ENCODE assay signal across 8 cellular contexts in the genomic region with DNA sequence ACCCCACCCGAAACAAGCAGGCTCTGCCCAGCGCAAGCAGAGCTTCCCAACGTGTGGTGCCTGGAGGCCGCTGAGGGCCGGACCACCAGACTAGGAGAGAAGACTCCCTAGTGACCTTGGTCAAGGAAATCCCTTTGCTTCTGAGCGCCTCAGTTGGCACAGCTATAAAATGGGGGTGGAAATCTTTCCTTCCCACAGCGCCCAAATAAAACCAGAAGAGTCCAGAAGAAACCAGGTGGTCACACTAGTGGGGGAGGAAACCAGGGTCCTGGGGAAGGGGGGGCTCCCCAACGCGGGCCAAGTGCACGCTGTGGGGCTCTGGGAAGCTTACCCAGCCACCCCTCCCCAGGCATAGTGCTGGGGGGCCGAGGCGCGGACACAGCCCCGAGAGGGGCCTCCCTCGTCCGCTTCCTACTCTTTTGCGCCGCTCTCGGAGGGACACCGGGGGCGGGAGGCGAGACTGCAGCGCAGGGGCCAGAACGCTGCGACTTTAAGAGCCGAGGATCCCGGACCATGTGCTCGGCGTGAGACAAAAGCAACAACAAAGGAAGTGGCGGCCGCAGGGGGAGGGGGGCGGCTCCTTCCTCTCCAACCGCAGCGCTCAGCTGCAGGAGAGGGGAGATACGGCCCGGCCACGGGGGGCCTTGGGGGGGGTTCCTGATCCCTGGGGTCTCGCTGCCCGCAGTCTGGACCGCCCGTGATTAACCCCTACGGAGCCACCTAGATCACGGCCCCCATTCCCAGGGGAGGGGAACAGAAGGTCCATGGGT. TPM values are rescaled to one million over a fixed set of nuclear protein-coding genes. Genes with fewer than 3 reads are reported as not detected.
DNase-seq lines count a peak whose midpoint lies in the region; ATAC-seq and TF ChIP-seq lines count a peak whose summit lies in the region.

No MANE protein-coding gene starts in this region.

- ATAC-seq in lung (ENCODE audit: insufficient read depth, low FRiP score) = peak; percentile 35
- no peak for ATAC-seq in GM21619 (IDR thresholded peaks at IDR 0.05; ENCODE audit: unreplicated experiment)

- H3K4me3 Mint-ChIP-seq in activated CD4-positive, alpha-beta memory T cell treated with anti-CD3 and anti-CD28 coated beads for 36 hours = peak overlapping the region; percentile 92

- 1% methylated on average over 37 to 43 of the region's 43 CpGs for WGBS in lung, 2 donors

- H3K9me3 Mint-ChIP-seq in activated CD4-positive, alpha-beta memory T cell treated with anti-CD3 and anti-CD28 coated beads for 36 hours = no peaks in the 10 kb centered on the region

- H3K9me3 ChIP-seq in HEK293 (ENCODE audit: control insufficient read depth, insufficient read depth, low read depth, low read length) (no peaks in the 10 kb centered on the region), lung (ENCODE audit: control insufficient read depth in 2 of 2, insufficient read depth in 1 of 2, low read length in 1 of 2) (no peaks in the 10 kb centered on the region)

- H3K27ac Mint-ChIP-seq in activated CD4-positive, alpha-beta memory T cell treated with anti-CD3 and anti-CD28 coated beads for 36 hours = peak overlapping the region; percentile 97

- H3K36me3 ChIP-seq in HEK293 (ENCODE audit: control insufficient read depth in 2 of 2, insufficient read depth in 1 of 2, low read length in 2 of 2) (peaks cover 0 to 18% of the 10 kb centered on the region in 2 experiments; a peak in 1 of 3 replicates), lung (ENCODE audit: control insufficient read depth in 2 of 2, insufficient read depth in 2 of 2, low read length in 2 of 2) (peaks cover 0 to 9% of the 10 kb centered on the region in 2 donors)

- H3K4me3 ChIP-seq in HEK293 (ENCODE audit: low read depth, low read length) (peak overlapping the region; percentile 82), lung (peak overlapping the region; percentile 68)

- CTCF ChIA-PET in HEK293 (lab: Yijun Ruan, JAX) = interaction anchor here (0.9 to 1.2 kb wide), 2 partner anchors 45 to 121 kb away, joined by 3 to 5 read pairs; no protein-coding TSS in a partner anchor
- CTCF ChIA-PET in activated CD4-positive, alpha-beta memory T cell treated with anti-CD3 and anti-CD28 coated beads for 36 hours (lab: Charles Lee) = interaction anchor here (1.0 to 6.8 kb wide), 4 partner anchors 7 to 120 kb away, joined by 3 to 34 read pairs (median 30); partner anchors contain the start of genes CLTB and FAF2

- H3K27me3 Mint-ChIP-seq in activated CD4-positive, alpha-beta memory T cell treated with anti-CD3 and anti-CD28 coated beads for 36 hours = no peaks in the 10 kb centered on the region

- peaks cover 57% of the 10 kb centered on the region for H3K4me1 Mint-ChIP-seq in activated CD4-positive, alpha-beta memory T cell treated with anti-CD3 and anti-CD28 coated beads for 36 hours (ENCODE audit: low read depth)

- H3K27ac ChIP-seq in HEK293 (ENCODE audit: extremely low read depth, low read depth, low read length) = peak overlapping the region; percentile 91
- peak overlapping the region; percentile 87 to 98 for H3K27ac ChIP-seq in lung (ENCODE audit: low read depth in 1 of 2, low read length in 1 of 2)

- H3K4me1 ChIP-seq in HEK293 (ENCODE audit: control insufficient read depth, insufficient read depth, low read length) = 0 out of 2 replicates have a peak, but pooled peaks cover 8% of the 10 kb centered on the region
- H3K4me1 ChIP-seq in lung (ENCODE audit: control insufficient read depth in 2 of 2, insufficient read depth in 2 of 2, low read length in 2 of 2) = peaks cover 20 to 30% of the 10 kb centered on the region in 2 donors

- H3K27me3 ChIP-seq in lung (ENCODE audit: control insufficient read depth, insufficient read depth) = no peaks in the 10 kb centered on the region

- H3K36me3 Mint-ChIP-seq in activated CD4-positive, alpha-beta memory T cell treated with anti-CD3 and anti-CD28 coated beads for 36 hours = peaks cover 9% of the 10 kb centered on the region

- peak; percentile 13 for DNase-seq in DMS79 (lab: John Stamatoyannopoulos, UW)
- DNase-seq in NCI-H526 (lab: John Stamatoyannopoulos, UW) = peak; percentile 29 to 67
- DNase-seq in activated CD4-positive, alpha-beta memory T cell treated with anti-CD3 and anti-CD28 coated beads for 36 hours = peak; percentile 89
- DNase-seq in effector CD4-positive, alpha-beta T cell = peak; percentile 78
- peak; percentile 83 for DNase-seq in lung (ENCODE audit: low spot score)
- DNase-seq in stimulated activated CD4-positive, alpha-beta T cell treated with anti-CD3 and anti-CD28 coated beads, Interleukin-4, amount 100 ng/mL, for 48 hours (ENCODE audit: low read depth in 2 of 2) = peak; percentile 63 to 75

- POLR2A ChIA-PET in HEK293 (lab: Yijun Ruan, JAX) = interaction anchor here (0.7 to 2.1 kb wide), 7 partner anchors 11 to 120 kb away, joined by 3 to 14 read pairs (median 3); partner anchors contain the start of genes CDHR2, CLTB, EIF4E1B and FAF2
- POLR2A ChIA-PET in activated CD4-positive, alpha-beta memory T cell treated with anti-CD3 and anti-CD28 coated beads for 36 hours (lab: Charles Lee) = interaction anchor here (0.8 to 3.4 kb wide), 8 partner anchors 7 to 121 kb away, joined by 3 to 20 read pairs (median 4); partner anchors contain the start of genes CLTB and FAF2

- TF ChIP-seq CTCF in HEK293 (tag by site-specific recombination; IDR thresholded peaks at IDR 0.05) = no peak
- no peak for TF ChIP-seq CTCF in lung (IDR thresholded peaks at IDR 0.05; ENCODE audit: control extremely low read depth, extremely low read depth)

- intact Hi-C loops in activated CD4-positive, alpha-beta memory T cell treated with anti-CD3 and anti-CD28 coated beads for 36 hours (cut with micrococcal nuclease) = loop anchor here (2.0 to 10.0 kb wide), 6 partner anchors 120 to 1042 kb away; partner anchors contain the start of genes CLTB, GRK6, HRH2 and KIAA1191

TF ChIP-seq in HEK293, 187 proteins besides CTCF, POLR2A, EP300 and RAD21 (continues in another document):
- TF ChIP-seq ZNF585B (tag by site-specific recombination; IDR thresholded peaks at IDR 0.05) = no peak
- no peak for TF ChIP-seq ZNF621 (tag by site-specific recombination; IDR thresholded peaks at IDR 0.05)
- peak; percentile 31 for TF ChIP-seq PATZ1 (tag by site-specific recombination; IDR thresholded peaks at IDR 0.05)
- 0 out of 2 replicates have a peak, but pooled peaks have one; percentile 17 for TF ChIP-seq KLF9 (tag by site-specific recombination; IDR thresholded peaks at IDR 0.05; ENCODE audit: low read depth)
- TF ChIP-seq GLIS1 (tag by site-specific recombination; IDR thresholded peaks at IDR 0.05) = peak; percentile 94
- TF ChIP-seq, protein P1, sequence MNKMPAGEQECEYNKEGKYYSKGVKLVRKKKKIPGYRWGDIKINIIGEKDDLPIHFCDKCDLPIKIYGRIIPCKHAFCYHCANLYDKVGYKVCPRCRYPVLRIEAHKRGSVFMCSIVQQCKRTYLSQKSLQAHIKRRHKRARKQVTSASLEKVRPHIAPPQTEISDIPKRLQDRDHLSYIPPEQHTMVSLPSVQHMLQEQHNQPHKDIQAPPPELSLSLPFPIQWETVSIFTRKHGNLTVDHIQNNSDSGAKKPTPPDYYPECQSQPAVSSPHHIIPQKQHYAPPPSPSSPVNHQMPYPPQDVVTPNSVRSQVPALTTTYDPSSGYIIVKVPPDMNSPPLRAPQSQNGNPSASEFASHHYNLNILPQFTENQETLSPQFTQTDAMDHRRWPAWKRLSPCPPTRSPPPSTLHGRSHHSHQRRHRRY (tag by site-specific recombination; IDR thresholded peaks at IDR 0.05) = no peak
- peak; percentile 60 for TF ChIP-seq SP2 (tag by site-specific recombination; IDR thresholded peaks at IDR 0.05)
- TF ChIP-seq ZNF335 (tag by site-specific recombination; conservative IDR thresholded peaks at IDR 0.05) = peak; percentile 23
- TF ChIP-seq ZSCAN30 (tag by site-specific recombination; IDR thresholded peaks at IDR 0.05) = peak; percentile 7; the same call in 1 of the 2 replicates
- TF ChIP-seq ZNF423 (tag by site-specific recombination; IDR thresholded peaks at IDR 0.05) = peak; percentile 56
- TF ChIP-seq BCL11B (tag by site-specific recombination; IDR thresholded peaks at IDR 0.05; ENCODE audit: low read depth) = no peak
- no peak for TF ChIP-seq ZNF223 (tag by site-specific recombination; IDR thresholded peaks at IDR 0.05)
- TF ChIP-seq, protein P2, sequence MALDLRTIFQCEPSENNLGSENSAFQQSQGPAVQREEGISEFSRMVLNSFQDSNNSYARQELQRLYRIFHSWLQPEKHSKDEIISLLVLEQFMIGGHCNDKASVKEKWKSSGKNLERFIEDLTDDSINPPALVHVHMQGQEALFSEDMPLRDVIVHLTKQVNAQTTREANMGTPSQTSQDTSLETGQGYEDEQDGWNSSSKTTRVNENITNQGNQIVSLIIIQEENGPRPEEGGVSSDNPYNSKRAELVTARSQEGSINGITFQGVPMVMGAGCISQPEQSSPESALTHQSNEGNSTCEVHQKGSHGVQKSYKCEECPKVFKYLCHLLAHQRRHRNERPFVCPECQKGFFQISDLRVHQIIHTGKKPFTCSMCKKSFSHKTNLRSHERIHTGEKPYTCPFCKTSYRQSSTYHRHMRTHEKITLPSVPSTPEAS (tag by site-specific recombination; IDR thresholded peaks at IDR 0.05) = no peak
- TF ChIP-seq HOXD13 (CRISPR knock-in tag; IDR thresholded peaks at IDR 0.05; ENCODE audit: borderline replicate concordance) = no peak

RNA-seq across cellular contexts. Expression of gene RNF44, which starts 0.9 kb away (rescaled TPM):
- 10 to 100 TPM; 61.9 to 68.1 TPM for total RNA-seq in activated CD4-positive, alpha-beta memory T cell treated with anti-CD3 and anti-CD28 coated beads for 36 hours
- 10 to 100 TPM; 23.4 to 40.5 TPM for total RNA-seq in lung
- 10 to 100 TPM; 15.3 to 27.7 TPM for polyA plus RNA-seq in lung

RNA-seq across cellular contexts. Expression of gene CDHR2, which starts 12.8 kb away (rescaled TPM):
- total RNA-seq in activated CD4-positive, alpha-beta memory T cell treated with anti-CD3 and anti-CD28 coated beads for 36 hours = under 1 TPM; 0.36 to 0.38 TPM
- 1 to 10 TPM in 1 of 2 donors, under 1 TPM in 1; 0.74 to 1.5 TPM for total RNA-seq in lung
- polyA plus RNA-seq in lung = under 1 TPM; 0.02 to 0.10 TPM

Comparison
In these comparisons a context has a peak if more than half of its experiments do, and no peak if none do; other contexts are left out.
1. DNase-seq: peak in every context shown above with its lines; median percentile 89 in activated CD4-positive, alpha-beta memory T cell treated with anti-CD3 and anti-CD28 coated beads for 36 hours; 83 in lung; 78 in effector CD4-positive, alpha-beta T cell; 69 in stimulated activated CD4-positive, alpha-beta T cell treated with anti-CD3 and anti-CD28 coated beads, Interleukin-4, amount 100 ng/mL, for 48 hours; 48 in NCI-H526; 13 in DMS79.